1 cellular context compared by ENCODE assay signal in genomic region chr3:27127879-27128278, GRCh38.
TF ChIP-seq lines count a peak whose summit lies in the region.

No MANE protein-coding gene starts in this region.

TF ChIP-seq in SK-N-SH, 30 proteins besides CTCF, POLR2A, EP300 and RAD21 (continued from another document):
- no peak for TF ChIP-seq ZBTB33 (IDR thresholded peaks at IDR 0.05; ENCODE audit: borderline replicate concordance, low read depth)
- no peak for TF ChIP-seq FOXM1 (IDR thresholded peaks at IDR 0.05; ENCODE audit: low read depth)
- no peak for TF ChIP-seq RFX5 (IDR thresholded peaks at IDR 0.05; ENCODE audit: low read length)
- TF ChIP-seq JUND (IDR thresholded peaks at IDR 0.05): no peak
- TF ChIP-seq MXI1 (IDR thresholded peaks at IDR 0.05; ENCODE audit: low read depth, low read length): peak; percentile 41; the same call in 1 of the 2 replicates
- no peak for TF ChIP-seq YY1 (IDR thresholded peaks at IDR 0.05; ENCODE audit: low read depth)
- TF ChIP-seq TAF1 (IDR thresholded peaks at IDR 0.05; ENCODE audit: borderline replicate concordance, low read depth, low read length): no peak
- TF ChIP-seq EZH2phosphoT487 (IDR thresholded peaks at IDR 0.05; ENCODE audit: borderline replicate concordance, low read depth): no peak
- TF ChIP-seq SIN3A (IDR thresholded peaks at IDR 0.05; ENCODE audit: borderline replicate concordance, low read depth, low read length): no peak
- TF ChIP-seq ELF1 (IDR thresholded peaks at IDR 0.05): no peak
- no peak for TF ChIP-seq POLR2AphosphoS5 (IDR thresholded peaks at IDR 0.05; ENCODE audit: low read depth, low read length)
- TF ChIP-seq, protein P1, sequence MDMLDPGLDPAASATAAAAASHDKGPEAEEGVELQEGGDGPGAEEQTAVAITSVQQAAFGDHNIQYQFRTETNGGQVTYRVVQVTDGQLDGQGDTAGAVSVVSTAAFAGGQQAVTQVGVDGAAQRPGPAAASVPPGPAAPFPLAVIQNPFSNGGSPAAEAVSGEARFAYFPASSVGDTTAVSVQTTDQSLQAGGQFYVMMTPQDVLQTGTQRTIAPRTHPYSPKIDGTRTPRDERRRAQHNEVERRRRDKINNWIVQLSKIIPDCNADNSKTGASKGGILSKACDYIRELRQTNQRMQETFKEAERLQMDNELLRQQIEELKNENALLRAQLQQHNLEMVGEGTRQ (IDR thresholded peaks at IDR 0.05; ENCODE audit: borderline replicate concordance, low read depth, low read length): no peak
- no peak for TF ChIP-seq SMC3 (IDR thresholded peaks at IDR 0.05; ENCODE audit: low read depth, low read length)
- no peak for TF ChIP-seq NRF1 (IDR thresholded peaks at IDR 0.05; ENCODE audit: low read depth, low read length)
- TF ChIP-seq TCF12 (IDR thresholded peaks at IDR 0.05): peak; percentile 11; the same call in 1 of the 2 replicates
- peak; percentile 72 for TF ChIP-seq FOXJ3 (CRISPR knock-in tag; IDR thresholded peaks at IDR 0.05)
- TF ChIP-seq GATA2 (CRISPR knock-in tag; IDR thresholded peaks at IDR 0.05): peak; percentile 60
- no peak for TF ChIP-seq RXRA (IDR thresholded peaks at IDR 0.05; ENCODE audit: borderline replicate concordance, low read depth)
- TF ChIP-seq RCOR1 (IDR thresholded peaks at IDR 0.05; ENCODE audit: low read length): peak; percentile 59; the same call in 1 of the 2 replicates
- TF ChIP-seq NFIC (IDR thresholded peaks at IDR 0.05; ENCODE audit: borderline replicate concordance): no peak
- no peak for TF ChIP-seq FOSL2 (IDR thresholded peaks at IDR 0.05; ENCODE audit: borderline replicate concordance, low read depth)
- TF ChIP-seq TEAD4 (IDR thresholded peaks at IDR 0.05; ENCODE audit: borderline replicate concordance, insufficient read depth): no peak
- no peak for TF ChIP-seq IRF3 (IDR thresholded peaks at IDR 0.05; ENCODE audit: low read depth, low read length)
- no peak for TF ChIP-seq CHD2 (IDR thresholded peaks at IDR 0.05; ENCODE audit: low read length, partially characterized antibody)
- TF ChIP-seq, protein P2, sequence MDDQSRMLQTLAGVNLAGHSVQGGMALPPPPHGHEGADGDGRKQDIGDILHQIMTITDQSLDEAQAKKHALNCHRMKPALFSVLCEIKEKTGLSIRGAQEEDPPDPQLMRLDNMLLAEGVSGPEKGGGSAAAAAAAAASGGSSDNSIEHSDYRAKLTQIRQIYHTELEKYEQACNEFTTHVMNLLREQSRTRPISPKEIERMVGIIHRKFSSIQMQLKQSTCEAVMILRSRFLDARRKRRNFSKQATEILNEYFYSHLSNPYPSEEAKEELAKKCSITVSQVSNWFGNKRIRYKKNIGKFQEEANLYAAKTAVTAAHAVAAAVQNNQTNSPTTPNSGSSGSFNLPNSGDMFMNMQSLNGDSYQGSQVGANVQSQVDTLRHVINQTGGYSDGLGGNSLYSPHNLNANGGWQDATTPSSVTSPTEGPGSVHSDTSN (IDR thresholded peaks at IDR 0.05): no peak
- no peak for TF ChIP-seq MEF2A (IDR thresholded peaks at IDR 0.05; ENCODE audit: borderline replicate concordance, low read depth)
- TF ChIP-seq MAX (IDR thresholded peaks at IDR 0.05; ENCODE audit: low read depth): no peak
